Comparison of ENCODE assay signal across 8 cellular contexts in genomic region chr3:50350527-50351317, GRCh38. TPM values are rescaled to one million over a fixed set of nuclear protein-coding genes. Genes with fewer than 3 reads are reported as not detected.
DNase-seq lines count a peak whose midpoint lies in the region; ATAC-seq and TF ChIP-seq lines count a peak whose summit lies in the region.

CYB561D2 (plus strand) TSS chr3:50350862; CDS start chr3:50351434, 572 bp downstream.
NPRL2 (minus strand) TSS chr3:50350775; CDS start chr3:50350652, 123 bp downstream.

- H3K36me3 ChIP-seq in upper lobe of right lung = peaks cover 51% of the 10 kb centered on the region

- DNase-seq in NCI-H187 (lab: John Stamatoyannopoulos, UW) (peak; percentile 74 to 75), T-helper 17 cell (peak; percentile 96 to 99 (median 99)), amygdala (lab: John Stamatoyannopoulos, UW) (peak; percentile 81 to 99 (median 97)), left cardiac atrium (peak; percentile 96), progenitor cell of endocrine pancreas (ENCODE audit: low spot score, unreplicated experiment) (peak; percentile 88), upper lobe of right lung (peak; percentile 99)

- intact Hi-C loops in left cardiac atrium (cut with DNase I) (no loop called here), upper lobe of right lung (cut with DNase I) (no loop called here)

- peak; percentile 85 for ATAC-seq in GM18498 (IDR thresholded peaks at IDR 0.05; ENCODE audit: unreplicated experiment)
- ATAC-seq in HG02885 (IDR thresholded peaks at IDR 0.05; ENCODE audit: poor library complexity, unreplicated experiment) = peak; percentile 89
- ATAC-seq in T-helper 17 cell = peak; percentile 88
- peak; percentile 94 to 97 for ATAC-seq in left cardiac atrium
- ATAC-seq in upper lobe of right lung = peak; percentile 95

- H3K27me3 Mint-ChIP-seq in T-helper 17 cell (no peaks in the 10 kb centered on the region), progenitor cell of endocrine pancreas (peaks cover 7% of the 10 kb centered on the region)

- peak within 1 kb of the TSS; percentile 73 for H3K4me3 ChIP-seq in upper lobe of right lung

- no peaks in the 10 kb centered on the region for H3K27me3 ChIP-seq in upper lobe of right lung

- no peaks in the 10 kb centered on the region for H3K9me3 Mint-ChIP-seq in progenitor cell of endocrine pancreas (ENCODE audit: low read depth)

- H3K4me1 ChIP-seq in upper lobe of right lung = peaks cover 32% of the 10 kb centered on the region

- peaks cover 2% of the 10 kb centered on the region for H3K36me3 Mint-ChIP-seq in T-helper 17 cell (ENCODE audit: low read depth)
- peaks cover 5% of the 10 kb centered on the region for H3K36me3 Mint-ChIP-seq in progenitor cell of endocrine pancreas (ENCODE audit: insufficient read depth)

- H3K27ac Mint-ChIP-seq in T-helper 17 cell (peak within 1 kb of the TSS; percentile 99), progenitor cell of endocrine pancreas (peak within 1 kb of the TSS; percentile 96)

- H3K27ac ChIP-seq in upper lobe of right lung = peak within 1 kb of the TSS; percentile 92

- H3K4me3 Mint-ChIP-seq in T-helper 17 cell (peak within 1 kb of the TSS; percentile 95), progenitor cell of endocrine pancreas (ENCODE audit: low read depth) (peak within 1 kb of the TSS; percentile 96)

- peaks cover 35% of the 10 kb centered on the region for H3K4me1 Mint-ChIP-seq in T-helper 17 cell
- peaks cover 21% of the 10 kb centered on the region for H3K4me1 Mint-ChIP-seq in progenitor cell of endocrine pancreas (ENCODE audit: low read depth)

- H3K9me3 ChIP-seq in T-helper 17 cell (ENCODE audit: control insufficient read depth, low read length, poor library complexity, severe bottlenecking) (no peaks in the 10 kb centered on the region), upper lobe of right lung (no peaks in the 10 kb centered on the region)

- TF ChIP-seq CTCF in progenitor cell of endocrine pancreas (IDR thresholded peaks at IDR 0.05; ENCODE audit: unreplicated experiment) (no peak), upper lobe of right lung (IDR thresholded peaks at IDR 0.05) (no peak)

RNA-seq across cellular contexts. Expression of gene CYB561D2, which starts in this region (rescaled TPM):
- total RNA-seq in T-helper 17 cell = 10 to 100 TPM; 20.8 to 27.2 TPM
- total RNA-seq in left cardiac atrium = 1 to 10 TPM; 7.6 to 9.2 TPM
- total RNA-seq in progenitor cell of endocrine pancreas = 18.7 and 19.2 TPM in 2 replicates
- total RNA-seq in upper lobe of right lung = 23.9 TPM

RNA-seq across cellular contexts. Expression of gene NPRL2, which starts in this region (rescaled TPM):
- total RNA-seq in T-helper 17 cell = 10 to 100 TPM; 27.5 to 29.1 TPM
- 10 to 100 TPM; 12.6 to 19.9 TPM for total RNA-seq in left cardiac atrium
- total RNA-seq in progenitor cell of endocrine pancreas = 25.7 and 31.6 TPM in 2 replicates
- 21.6 TPM for total RNA-seq in upper lobe of right lung

Comparison
In these comparisons a context has a peak if more than half of its experiments do, and no peak if none do; other contexts are left out.
1. Peak in every context shown above with its lines: DNase-seq, ATAC-seq, H3K4me3 ChIP-seq and H3K27ac ChIP-seq.